ENCODE assay signal across 37 cellular contexts in genomic region chr1:174090476-174090875, GRCh38.
"Had no signal": no experiment of that assay in that cellular context is flagged by ENCODE, and none has a peak within 500 bp of the region (broad histone marks: within the 10 kb centered on the region; RNA-seq: fewer than 3 reads in every experiment).

No MANE protein-coding gene starts in this region.

- H3K27ac ChIP-seq: PC-9, RWPE1, VCaP had no signal

- H3K4me1 Mint-ChIP-seq: activated B cell treated with CpG ODN at 0.5 μM for 24 hours; activated naive CD4-positive, alpha-beta T cell treated with anti-CD3 and anti-CD28 coated beads, Interleukin-2, amount 10 ng/mL, durations not matched to agents 7 days and 5 days; activated naive CD8-positive, alpha-beta T cell treated with anti-CD3 and anti-CD28 coated beads, Interleukin-2, amount 50 U/mL, for 24 hours; brain had no signal

- H3K4me2 ChIP-seq: PC-9 had no signal

- H3K27me3 Mint-ChIP-seq: activated B cell treated with CpG ODN at 0.5 μM for 24 hours; activated CD4-positive, alpha-beta memory T cell treated with anti-CD3 and anti-CD28 coated beads for 36 hours; brain had no signal

- H3K4me3 ChIP-seq: K562, MG63, PC-9 had no signal

- H3K27me3 ChIP-seq: MG63 had no signal

- H3K9me3 Mint-ChIP-seq: activated naive CD4-positive, alpha-beta T cell treated with anti-CD3 and anti-CD28 coated beads, Interleukin-2, amount 10 ng/mL, durations not matched to agents 7 days and 5 days; activated T-helper 1 cell treated with anti-CD3 and anti-CD28 coated beads, Interleukin-12 subunit alpha, Interleukin-12 subunit beta, Interleukin-2, Interleukin-4 antibody, amounts not matched to agents 30 ng/mL and 10 ng/mL and 1 ng/mL, durations not matched to agents 14 hours and 24 hours and 36 hours had no signal

- H3K27ac Mint-ChIP-seq: activated B cell treated with CpG ODN at 0.5 μM for 24 hours; activated CD4-positive, alpha-beta memory T cell treated with anti-CD3 and anti-CD28 coated beads for 36 hours; activated naive CD4-positive, alpha-beta T cell treated with anti-CD3 and anti-CD28 coated beads, Interleukin-2, amount 10 ng/mL, durations not matched to agents 7 days and 5 days; activated naive CD8-positive, alpha-beta T cell; activated naive CD8-positive, alpha-beta T cell treated with anti-CD3 and anti-CD28 coated beads, Interleukin-2, amount 50 U/mL, for 24 hours; activated T-helper 1 cell treated with anti-CD3 and anti-CD28 coated beads, Interleukin-12 subunit alpha, Interleukin-12 subunit beta, Interleukin-2, Interleukin-4 antibody, amounts not matched to agents 30 ng/mL and 10 ng/mL and 1 ng/mL, durations not matched to agents 14 hours and 24 hours and 36 hours; brain had no signal

- ATAC-seq: activated naive CD8-positive, alpha-beta T cell treated with anti-CD3 and anti-CD28 coated beads, Interleukin-2, amount 50 U/mL, for 24 hours; activated T-cell treated with anti-CD3 and anti-CD28 coated beads, Interleukin-2, amount 50 U/mL, for 4 hours; K562; Right ventricle myocardium inferior; SK-N-SH treated with all-trans-retinoic acid at 6 μM for 48 hours had no signal

- DNase-seq: activated B cell treated with CpG ODN at 0.5 μM for 24 hours; activated CD4-positive, alpha-beta memory T cell treated with anti-CD3 and anti-CD28 coated beads for 36 hours; activated CD4-positive, alpha-beta T cell treated with anti-CD3 and anti-CD28 coated beads for 4 hours; activated CD4-positive, alpha-beta T cell treated with anti-CD3 and anti-CD28 coated beads, Interleukin-2, amount 50 U/mL, for 1 hour; activated CD4-positive, CD25-positive, alpha-beta regulatory T cell treated with anti-CD3 and anti-CD28 coated beads, Interleukin-2, amount 50 U/mL, for 72 hours; activated CD8-positive, alpha-beta memory T cell treated with anti-CD3 and anti-CD28 coated beads, Interleukin-2, amount 50 U/mL, for 4 hours; activated naive CD4-positive, alpha-beta T cell treated with anti-CD3 and anti-CD28 coated beads, Interleukin-2, amount 10 ng/mL, durations not matched to agents 7 days and 5 days; activated naive CD8-positive, alpha-beta T cell treated with anti-CD3 and anti-CD28 coated beads, Interleukin-2, amount 50 U/mL, for 24 hours; activated T-cell treated with anti-CD3 and anti-CD28 coated beads for 4 hours; activated T-cell treated with anti-CD3 and anti-CD28 coated beads, Interleukin-2, amount 50 U/mL, for 4 hours; anterior cingulate cortex; caudate nucleus; cerebellar nuclear complex; MG63; NCI-H1048; NCI-H1436 treated with DMSO at 0.1 percent for 48 hours; NCI-H187 treated with DMSO at 0.1 percent for 48 hours; NCI-H2081; NCI-H2171 treated with DMSO at 0.1 percent for 48 hours; NCI-H2227 treated with DMSO at 0.1 percent for 48 hours; NCI-H446; NCI-H510A treated with DMSO at 0.1 percent for 48 hours; NCI-H774; PC-9; SIG-M5; T-helper 1 cell; T-helper 2 cell; T-helper 9 cell had no signal

- H3K36me3 Mint-ChIP-seq: activated naive CD4-positive, alpha-beta T cell treated with anti-CD3 and anti-CD28 coated beads, Interleukin-2, amount 10 ng/mL, durations not matched to agents 7 days and 5 days; brain had no signal

- H3K36me3 ChIP-seq: MG63 had no signal

- FAIRE-seq: K562, RCC 7860 had no signal

- H3K4me3 Mint-ChIP-seq: activated B cell treated with CpG ODN at 0.5 μM for 24 hours; activated CD4-positive, alpha-beta memory T cell treated with anti-CD3 and anti-CD28 coated beads for 36 hours; activated naive CD4-positive, alpha-beta T cell treated with anti-CD3 and anti-CD28 coated beads, Interleukin-2, amount 10 ng/mL, durations not matched to agents 7 days and 5 days; activated naive CD8-positive, alpha-beta T cell; activated naive CD8-positive, alpha-beta T cell treated with anti-CD3 and anti-CD28 coated beads, Interleukin-2, amount 50 U/mL, for 24 hours; activated T-cell treated with anti-CD3 and anti-CD28 coated beads, Interleukin-2, amount 50 U/mL, for 4 hours; activated T-helper 1 cell treated with anti-CD3 and anti-CD28 coated beads, Interleukin-12 subunit alpha, Interleukin-12 subunit beta, Interleukin-2, Interleukin-4 antibody, amounts not matched to agents 30 ng/mL and 10 ng/mL and 1 ng/mL, durations not matched to agents 14 hours and 24 hours and 36 hours; brain had no signal
